In genomic region chr9:127050152-127050551, GRCh38 we compare ENCODE assay signal across 15 cellular contexts.
A peak's percentile ranks its signal among the peaks of the same experiment; 100 is the strongest.
DNase-seq lines count a peak whose midpoint lies in the region; ATAC-seq and TF ChIP-seq lines count a peak whose summit lies in the region.
"Had no signal": no experiment of that assay in that cellular context is flagged by ENCODE, and none has a peak within 500 bp of the region (broad histone marks: within the 10 kb centered on the region; RNA-seq: fewer than 3 reads in every experiment).

No MANE protein-coding gene starts in this region.

- peak overlapping the region in 2 of 3 donors; percentile 29 to 70 for H3K27ac Mint-ChIP-seq in CD4-positive, CD25-positive, alpha-beta regulatory T cell

- H2BK120ac ChIP-seq in neuronal stem cell (ENCODE audit: low read depth, low read length): no peak overlapping the region

- H4K8ac ChIP-seq in neuronal stem cell (ENCODE audit: low read depth, low read length): no peak overlapping the region

- DNase-seq in CD4-positive, CD25-positive, alpha-beta regulatory T cell: no peak
- DNase-seq in NCI-H1105 treated with DMSO at 0.1 percent for 48 hours (lab: John Stamatoyannopoulos, UW) (peak; percentile 3), fibroblast of lung (ENCODE audit: low read depth in 2 of 2) (no peak), superior temporal gyrus (ENCODE audit: extremely low spot score) (no peak), neuronal stem cell (ENCODE audit: low spot score) (no peak)
- no peak for DNase-seq in effector CD4-positive, alpha-beta T cell
- DNase-seq: DMS153, NCI-H1417 treated with DMSO at 0.1 percent for 48 hours, NCI-H2029, NCI-H2171 treated with DMSO at 0.1 percent for 48 hours, NCI-H82, SIG-M5 had no signal

- H3K27me3 ChIP-seq in CD4-positive, CD25-positive, alpha-beta regulatory T cell (ENCODE audit: control insufficient read depth, insufficient read depth, low read length): no peaks in the 10 kb centered on the region
- H3K27me3 ChIP-seq in fibroblast of lung (ENCODE audit: control insufficient read depth, insufficient read depth, low read length) (no peaks in the 10 kb centered on the region), subcutaneous abdominal adipose tissue (ENCODE audit: control insufficient read depth in 5 of 5, insufficient read depth in 4 of 5, low read length in 5 of 5) (no peaks in the 10 kb centered on the region), neuronal stem cell (ENCODE audit: control insufficient read depth in 3 of 3, insufficient read depth in 3 of 3, low read depth in 1 of 3, low read length in 3 of 3) (no peaks in the 10 kb centered on the region)
- H3K27me3 ChIP-seq: BLaER1 had no signal

- no peak overlapping the region for H3K18ac ChIP-seq in neuronal stem cell (ENCODE audit: low read length)

- no CpG with 5 or more reads among the region's 3 CpGs for WGBS in neuronal stem cell (ENCODE audit: extremely low coverage in 2 of 2, insufficient read length in 2 of 2, insufficient replicate concordance in 1 of 2), 2 donors

- H2AFZ ChIP-seq in fibroblast of lung (ENCODE audit: low read length) (no peak overlapping the region), neuronal stem cell (ENCODE audit: low read length) (no peak overlapping the region)

- no peaks in the 10 kb centered on the region for H3K27me3 Mint-ChIP-seq in CD4-positive, CD25-positive, alpha-beta regulatory T cell

- no peak overlapping the region for H3K14ac ChIP-seq in neuronal stem cell (ENCODE audit: low read length)

- peaks cover 2% of the 10 kb centered on the region for H3K36me3 ChIP-seq in CD4-positive, CD25-positive, alpha-beta regulatory T cell (ENCODE audit: control insufficient read depth, insufficient read depth, low read length)
- H3K36me3 ChIP-seq in fibroblast of lung (ENCODE audit: control insufficient read depth, insufficient read depth, low read length) (no peaks in the 10 kb centered on the region), subcutaneous abdominal adipose tissue (ENCODE audit: control insufficient read depth in 5 of 5, insufficient read depth in 5 of 5, low read length in 5 of 5) (no peaks in the 10 kb centered on the region), neuronal stem cell (replicated peaks in 1 of 2; ENCODE audit: control insufficient read depth in 2 of 2, insufficient read depth in 2 of 2, low read length in 2 of 2) (no peaks in the 10 kb centered on the region)
- H3K36me3 ChIP-seq: HAP-1 had no signal

- no peak overlapping the region for H3K4me3 ChIP-seq in CD4-positive, CD25-positive, alpha-beta regulatory T cell (ENCODE audit: low read depth, low read length)
- H3K4me3 ChIP-seq in fibroblast of lung (replicated peaks in 1 of 4; ENCODE audit: control extremely low read depth in 1 of 4, insufficient read depth in 1 of 4, low read depth in 3 of 4, low read length in 4 of 4) (no peak overlapping the region), subcutaneous abdominal adipose tissue (ENCODE audit: low read depth in 1 of 5, low read length in 5 of 5) (no peak overlapping the region), neuronal stem cell (ENCODE audit: low read length in 2 of 2) (no peak overlapping the region)
- H3K4me3 ChIP-seq: BLaER1, HAP-1 had no signal

- H3K4me2 ChIP-seq in fibroblast of lung (ENCODE audit: extremely low read depth, insufficient read depth, low read length): no peak overlapping the region
- H3K4me2 ChIP-seq in neuronal stem cell (ENCODE audit: insufficient read depth, low read length, poor library complexity, severe bottlenecking): no peak overlapping the region

- H3K4me1 Mint-ChIP-seq in CD4-positive, CD25-positive, alpha-beta regulatory T cell: peaks cover 6 to 16% (median 7%) of the 10 kb centered on the region in 4 donors

- ATAC-seq in CD4-positive, CD25-positive, alpha-beta regulatory T cell (ENCODE audit: low read depth in 2 of 2): no peak

- no peak overlapping the region for H4K91ac ChIP-seq in neuronal stem cell (ENCODE audit: low read depth, low read length, poor library complexity)

- no peaks in the 10 kb centered on the region for H3K79me2 ChIP-seq in fibroblast of lung (ENCODE audit: control insufficient read depth, insufficient read depth, low read length)

- no peak overlapping the region for H3K27ac ChIP-seq in CD4-positive, CD25-positive, alpha-beta regulatory T cell (ENCODE audit: insufficient read depth, low read length, poor library complexity, severe bottlenecking)
- H3K27ac ChIP-seq in fibroblast of lung (ENCODE audit: insufficient read depth, low read length) (peak overlapping the region; percentile 69), subcutaneous abdominal adipose tissue (ENCODE audit: low read depth, low read length) (peak overlapping the region; percentile 58), neuronal stem cell (replicated peaks; ENCODE audit: low read length) (no peak overlapping the region)
- H3K27ac ChIP-seq: BLaER1 had no signal

- no peak overlapping the region for H2BK15ac ChIP-seq in neuronal stem cell (ENCODE audit: low read length)

- H3K4ac ChIP-seq in neuronal stem cell (ENCODE audit: low read length): no peak overlapping the region

- H3K9me3 Mint-ChIP-seq in CD4-positive, CD25-positive, alpha-beta regulatory T cell: no peaks in the 10 kb centered on the region

- no peak overlapping the region for H3K9ac ChIP-seq in fibroblast of lung (ENCODE audit: insufficient read depth, low read length)
- H3K9ac ChIP-seq in subcutaneous abdominal adipose tissue (ENCODE audit: low read length in 5 of 5): no peak overlapping the region
- H3K9ac ChIP-seq in neuronal stem cell (ENCODE audit: low read depth, low read length, poor library complexity): no peak overlapping the region
- H3K9ac ChIP-seq: BLaER1 had no signal

- no peak for TF ChIP-seq CTCF in fibroblast of lung (conservative IDR thresholded peaks at IDR 0.05 in 1 of 2, IDR thresholded peaks at IDR 0.05 in 1 of 2; ENCODE audit: low read depth in 1 of 2, low read length in 2 of 2)

- no peak overlapping the region for H2BK12ac ChIP-seq in neuronal stem cell (ENCODE audit: low read length)

- H3K36me3 Mint-ChIP-seq in CD4-positive, CD25-positive, alpha-beta regulatory T cell: peaks cover 3% of the 10 kb centered on the region

- no peaks in the 10 kb centered on the region for H4K20me1 ChIP-seq in fibroblast of lung (ENCODE audit: control insufficient read depth, extremely low read depth, insufficient read depth, low read length)
- H4K20me1 ChIP-seq: BLaER1 had no signal

- no peak overlapping the region for H2AK5ac ChIP-seq in neuronal stem cell (ENCODE audit: low read depth, low read length)

- H3K23ac ChIP-seq in neuronal stem cell (ENCODE audit: low read depth, low read length, poor library complexity): no peak overlapping the region

- H3K79me1 ChIP-seq in neuronal stem cell (ENCODE audit: low read depth, low read length): peaks cover 3% of the 10 kb centered on the region

- H3K4me3 Mint-ChIP-seq in CD4-positive, CD25-positive, alpha-beta regulatory T cell: no peak overlapping the region

- no peaks in the 10 kb centered on the region for H3K9me3 ChIP-seq in CD4-positive, CD25-positive, alpha-beta regulatory T cell (ENCODE audit: control insufficient read depth in 2 of 2, low read length in 2 of 2)
- no peaks in the 10 kb centered on the region for H3K9me3 ChIP-seq in fibroblast of lung (ENCODE audit: control insufficient read depth, insufficient read depth, low read depth, low read length)
- no peaks in the 10 kb centered on the region for H3K9me3 ChIP-seq in subcutaneous abdominal adipose tissue (ENCODE audit: control insufficient read depth in 5 of 5, low read length in 5 of 5)
- no peaks in the 10 kb centered on the region for H3K9me3 ChIP-seq in neuronal stem cell (replicated peaks in 1 of 2; ENCODE audit: control insufficient read depth in 2 of 2, insufficient read depth in 1 of 2, low read depth in 1 of 2, low read length in 2 of 2)
- H3K9me3 ChIP-seq: BLaER1, HAP-1 had no signal

- H2BK5ac ChIP-seq in neuronal stem cell (ENCODE audit: low read length): no peak overlapping the region

- peaks cover 7% of the 10 kb centered on the region for H3K4me1 ChIP-seq in CD4-positive, CD25-positive, alpha-beta regulatory T cell (ENCODE audit: control insufficient read depth, insufficient read depth, low read length, poor library complexity, severe bottlenecking)
- H3K4me1 ChIP-seq in fibroblast of lung (ENCODE audit: control insufficient read depth, extremely low read depth, insufficient read depth, low read length) (peaks cover 8% of the 10 kb centered on the region), subcutaneous abdominal adipose tissue (ENCODE audit: control insufficient read depth in 5 of 5, insufficient read depth in 5 of 5, low read length in 5 of 5) (peaks cover 15 to 72% (median 45%) of the 10 kb centered on the region in 5 donors), neuronal stem cell (ENCODE audit: control insufficient read depth in 2 of 2, insufficient read depth in 1 of 2, low read depth in 1 of 2, low read length in 2 of 2) (no peaks in the 10 kb centered on the region)
- H3K4me1 ChIP-seq: HAP-1 had no signal

Comparison
In these comparisons a context has a peak if more than half of its experiments do, and no peak if none do; other contexts are left out.
1. H3K27ac ChIP-seq: peak in fibroblast of lung (single experiment) and subcutaneous abdominal adipose tissue (single experiment); none in CD4-positive, CD25-positive, alpha-beta regulatory T cell (single experiment) and neuronal stem cell (single experiment).